22 cellular contexts compared by ENCODE assay signal in genomic region chr1:27101696-27102095, GRCh38.
"Had no signal": no experiment of that assay in that cellular context is flagged by ENCODE, and none has a peak within 500 bp of the region (broad histone marks: within the 10 kb centered on the region; RNA-seq: fewer than 3 reads in every experiment).

No MANE protein-coding gene starts in this region.

- H3K27ac Mint-ChIP-seq: activated naive CD8-positive, alpha-beta T cell treated with anti-CD3 and anti-CD28 coated beads, Interleukin-2, amount 10 ng/mL, durations not matched to agents 7 days and 5 days; T-helper 1 cell treated with Interleukin-12 subunit alpha and Interleukin-12 subunit beta and Interleukin-4 antibody, amounts not matched to agents 30 μg/mL and 1 μg/mL, for 36 hours had no signal

- DNase-seq: activated CD4-positive, alpha-beta T cell treated with anti-CD3 and anti-CD28 coated beads for 4 hours; activated CD8-positive, alpha-beta memory T cell treated with anti-CD3 and anti-CD28 coated beads, Interleukin-2, amount 50 U/mL, for 48 hours; activated CD8-positive, alpha-beta T cell treated with anti-CD3 and anti-CD28 coated beads, Interleukin-2, amount 10 ng/mL, durations not matched to agents 7 days and 5 days; activated naive CD4-positive, alpha-beta T cell treated with anti-CD3 and anti-CD28 coated beads, Interleukin-2, amount 50 U/mL, for 16 hours; activated naive CD8-positive, alpha-beta T cell treated with anti-CD3 and anti-CD28 coated beads, Interleukin-2, amount 10 ng/mL, durations not matched to agents 7 days and 5 days; activated T-cell treated with anti-CD3 and anti-CD28 coated beads, Interleukin-2, amount 50 U/mL, for 1 hour; adrenal gland; anterior cingulate cortex; caudate nucleus; KG1; MG63; MV-4-11; NCI-H1092 treated with DMSO at 0.1 percent for 48 hours; NCI-H1417 treated with DMSO at 0.1 percent for 48 hours; NCI-H1694; NCI-H2029; NCI-H510A treated with DMSO at 0.1 percent for 48 hours; NCI-H69; PC-3; SHP77 treated with DMSO at 0.1 percent for 48 hours had no signal

- H3K9me3 ChIP-seq: adrenal gland, MG63 had no signal

- ATAC-seq: activated CD4-positive, CD25-positive, alpha-beta regulatory T cell treated with anti-CD3 and anti-CD28 coated beads, Interleukin-2, amount 50 U/mL, for 24 hours; PC-3 had no signal

- H3K4me3 Mint-ChIP-seq: activated CD8-positive, alpha-beta T cell treated with anti-CD3 and anti-CD28 coated beads, Interleukin-2, amount 10 ng/mL, durations not matched to agents 7 days and 5 days; activated naive CD8-positive, alpha-beta T cell treated with anti-CD3 and anti-CD28 coated beads, Interleukin-2, amount 10 ng/mL, durations not matched to agents 7 days and 5 days; T-helper 1 cell treated with Interleukin-12 subunit alpha and Interleukin-12 subunit beta and Interleukin-4 antibody, amounts not matched to agents 30 μg/mL and 1 μg/mL, for 36 hours had no signal

- H3K27me3 ChIP-seq: adrenal gland, MG63 had no signal

- H3K9me3 Mint-ChIP-seq: activated naive CD8-positive, alpha-beta T cell treated with anti-CD3 and anti-CD28 coated beads, Interleukin-2, amount 10 ng/mL, durations not matched to agents 7 days and 5 days; T-helper 1 cell treated with Interleukin-12 subunit alpha and Interleukin-12 subunit beta and Interleukin-4 antibody, amounts not matched to agents 30 μg/mL and 1 μg/mL, for 36 hours had no signal

- H3K27me3 Mint-ChIP-seq: activated naive CD8-positive, alpha-beta T cell treated with anti-CD3 and anti-CD28 coated beads, Interleukin-2, amount 10 ng/mL, durations not matched to agents 7 days and 5 days had no signal

- H3K4me3 ChIP-seq: adrenal gland, MG63 had no signal
